Comparison of ENCODE assay signal across 13 cellular contexts in genomic region chr14:71472281-71472960, GRCh38.
DNase-seq lines count a peak whose midpoint lies in the region; ATAC-seq and TF ChIP-seq lines count a peak whose summit lies in the region.
"Had no signal": no experiment of that assay in that cellular context is flagged by ENCODE, and none has a peak within 500 bp of the region (broad histone marks: within the 10 kb centered on the region; RNA-seq: fewer than 3 reads in every experiment).

No MANE protein-coding gene starts in this region.

- H3K4me3 ChIP-seq in endodermal cell (ENCODE audit: low read length) = no peak overlapping the region
- H3K4me3 ChIP-seq: sigmoid colon had no signal

- no peak overlapping the region for H3K27ac Mint-ChIP-seq in endodermal cell

- ATAC-seq in GM21423 (IDR thresholded peaks at IDR 0.05; ENCODE audit: unreplicated experiment) = peak; percentile 47
- ATAC-seq in HG03442 (IDR thresholded peaks at IDR 0.05; ENCODE audit: unreplicated experiment) = peak; percentile 60
- ATAC-seq in HG03045 (IDR thresholded peaks at IDR 0.05; ENCODE audit: unreplicated experiment) = no peak
- ATAC-seq: Panc1 had no signal

- peaks cover 3% of the 10 kb centered on the region for H3K36me3 ChIP-seq in endodermal cell (ENCODE audit: control insufficient read depth, insufficient read depth, low read length)
- H3K36me3 ChIP-seq: sigmoid colon had no signal

- peaks cover 9% of the 10 kb centered on the region for H3K36me3 Mint-ChIP-seq in endodermal cell (ENCODE audit: low read depth)

- H3K9me3 ChIP-seq in endodermal cell (ENCODE audit: control insufficient read depth, low read length) = peaks cover 9% of the 10 kb centered on the region
- H3K9me3 ChIP-seq: sigmoid colon had no signal

- no peaks in the 10 kb centered on the region for H3K9me3 Mint-ChIP-seq in endodermal cell

- TF ChIP-seq CTCF in endodermal cell (conservative IDR thresholded peaks at IDR 0.05) = no peak

- H3K4me1 Mint-ChIP-seq in endodermal cell = peaks cover 19% of the 10 kb centered on the region

- H3K4me3 Mint-ChIP-seq in endodermal cell = no peak overlapping the region

- H3K27me3 Mint-ChIP-seq in endodermal cell (ENCODE audit: insufficient read depth) = no peaks in the 10 kb centered on the region

- H3K4me1 ChIP-seq in endodermal cell (ENCODE audit: control insufficient read depth, insufficient read depth, low read length) = no peaks in the 10 kb centered on the region

- H3K9ac ChIP-seq in endodermal cell (ENCODE audit: extremely low read depth, low read length, poor library complexity, severe bottlenecking) = no peak overlapping the region

- peak; percentile 25 for DNase-seq in DMS79 treated with DMSO at 0.1 percent for 48 hours (lab: John Stamatoyannopoulos, UW)
- no peak for DNase-seq in DMS79 (lab: John Stamatoyannopoulos, UW)
- DNase-seq in iris pigment epithelial cell (ENCODE audit: low read depth) = peak; percentile 27
- DNase-seq in endodermal cell = no peak
- DNase-seq in NCI-H69 (lab: John Stamatoyannopoulos, UW) = no peak
- DNase-seq: activated naive CD4-positive, alpha-beta T cell; effector CD8-positive, alpha-beta T cell; sigmoid colon had no signal

- 95% methylated on average over 2 of the region's 3 CpGs; no CpG with 5 or more reads in 1 of the 2 experiments for WGBS in endodermal cell (ENCODE audit: insufficient coverage in 1 of 2, insufficient read length in 1 of 2), 2 experiments

- H3K27me3 ChIP-seq in endodermal cell (ENCODE audit: control insufficient read depth, insufficient read depth, low read length, poor library complexity, severe bottlenecking) = no peaks in the 10 kb centered on the region
- H3K27me3 ChIP-seq: sigmoid colon had no signal

- no peak overlapping the region for H3K27ac ChIP-seq in endodermal cell (ENCODE audit: low read depth, low read length)
- H3K27ac ChIP-seq: 22Rv1, sigmoid colon had no signal

Comparison
In these comparisons a context has a peak if more than half of its experiments do, and no peak if none do; other contexts are left out.
1. DNase-seq: peak in DMS79 treated with DMSO at 0.1 percent for 48 hours (single experiment) and iris pigment epithelial cell (single experiment); none in DMS79 (single experiment), endodermal cell (single experiment) and NCI-H69 (single experiment).